ENCODE assay signal across 8 cellular contexts in genomic region chr14:61188936-61189808, GRCh38.
A peak's percentile ranks its signal among the peaks of the same experiment; 100 is the strongest.
DNase-seq lines count a peak whose midpoint lies in the region; ATAC-seq and TF ChIP-seq lines count a peak whose summit lies in the region.

No MANE protein-coding gene starts in this region.

- no peaks in the 10 kb centered on the region for H3K36me3 Mint-ChIP-seq in WTC11

- POLR2A ChIA-PET in WTC11 (lab: Charles Lee): interaction anchor here (1.0 kb wide), 1 partner anchor 17 kb away, joined by 3 read pairs; no protein-coding TSS in a partner anchor

- H3K4me1 ChIP-seq in mucosa of descending colon (ENCODE audit: low read depth): peaks cover 3% of the 10 kb centered on the region
- no peaks in the 10 kb centered on the region for H3K4me1 ChIP-seq in testis

- WGBS in testis, 2 donors: 4 to 6% methylated on average over 30 of the region's 30 CpGs

- DNase-seq in EH (ENCODE audit: low read depth) (peak; percentile 27), WTC11 (ENCODE audit: low spot score) (peak; percentile 86), epithelial cell of esophagus (ENCODE audit: low read depth) (peak; percentile 61), mucosa of descending colon (peak; percentile 32 to 57 (median 37)), testis (peak; percentile 44), DMS79 (lab: John Stamatoyannopoulos, UW) (no peak)

- peak; percentile 55 for ATAC-seq in HG02623 (IDR thresholded peaks at IDR 0.05; ENCODE audit: unreplicated experiment)
- peak; percentile 74 for ATAC-seq in WTC11
- peak; percentile 48 for ATAC-seq in mucosa of descending colon
- no peak for ATAC-seq in GM18909 (IDR thresholded peaks at IDR 0.05; ENCODE audit: poor library complexity, unreplicated experiment)

- H3K9me3 ChIP-seq in mucosa of descending colon (no peaks in the 10 kb centered on the region), testis (no peaks in the 10 kb centered on the region)

- no peaks in the 10 kb centered on the region for H3K9me3 Mint-ChIP-seq in WTC11

- H3K27ac ChIP-seq in testis: peak overlapping the region in 1 of 2 donors; percentile 71

- H3K27me3 ChIP-seq in testis: no peaks in the 10 kb centered on the region

- CTCF ChIA-PET in WTC11 (lab: Charles Lee): interaction anchor here (0.6 to 1.8 kb wide), 8 partner anchors 15 to 556 kb away, joined by 3 to 5 read pairs (median 4); no protein-coding TSS in a partner anchor

- H3K36me3 ChIP-seq in mucosa of descending colon (ENCODE audit: low read depth) (no peaks in the 10 kb centered on the region), testis (ENCODE audit: low read depth, missing control alignments) (no peaks in the 10 kb centered on the region)

- intact Hi-C loops in mucosa of descending colon (cut with DNase I, micrococcal nuclease): no loop called here
- intact Hi-C loops in testis (cut with DNase I; ENCODE audit: low total_unique reads): no loop called here

- peak overlapping the region; percentile 25 for H3K27ac Mint-ChIP-seq in WTC11

- H3K4me3 ChIP-seq in epithelial cell of esophagus (ENCODE audit: low read length) (peak overlapping the region; percentile 37), mucosa of descending colon (no peak overlapping the region), testis (peak overlapping the region; percentile 36 to 42)

- TF ChIP-seq POLR2A in testis (IDR thresholded peaks at IDR 0.05): no peak

- H3K4me1 Mint-ChIP-seq in WTC11: peaks cover 36% of the 10 kb centered on the region

- H3K4me3 Mint-ChIP-seq in WTC11: peak overlapping the region; percentile 64

- H3K27me3 Mint-ChIP-seq in WTC11 (ENCODE audit: low read depth): no peaks in the 10 kb centered on the region; the same call in 1 of the 2 replicates

- TF ChIP-seq CTCF in WTC11 (IDR thresholded peaks at IDR 0.05): no peak
- TF ChIP-seq CTCF in epithelial cell of esophagus (IDR thresholded peaks at IDR 0.05; ENCODE audit: insufficient read depth, low read depth, low read length, missing control alignments): peak; percentile 55
- TF ChIP-seq CTCF in mucosa of descending colon (IDR thresholded peaks at IDR 0.05): no peak
- peak in 2 of 3 experiments; percentile 17 to 35 for TF ChIP-seq CTCF in testis (IDR thresholded peaks at IDR 0.05)

TF ChIP-seq in WTC11, 78 proteins besides CTCF, POLR2A, EP300 and RAD21:
- no peak for TF ChIP-seq ZNF121 (CRISPR knock-in tag; IDR thresholded peaks at IDR 0.05)
- no peak for TF ChIP-seq IRF1 (CRISPR knock-in tag; IDR thresholded peaks at IDR 0.05)
- TF ChIP-seq FOXP1 (CRISPR knock-in tag; IDR thresholded peaks at IDR 0.05; ENCODE audit: borderline replicate concordance): no peak
- TF ChIP-seq MYBL2 (CRISPR knock-in tag; IDR thresholded peaks at IDR 0.05): 0 out of 2 replicates have a peak, but pooled peaks have one; percentile 24
- no peak for TF ChIP-seq TP53 (CRISPR knock-in tag; IDR thresholded peaks at IDR 0.05)
- no peak for TF ChIP-seq ZBTB21 (CRISPR knock-in tag; IDR thresholded peaks at IDR 0.05; ENCODE audit: borderline replicate concordance)
- TF ChIP-seq PRRX2 (CRISPR knock-in tag; IDR thresholded peaks at IDR 0.05): no peak
- TF ChIP-seq CDX4 (CRISPR knock-in tag; IDR thresholded peaks at IDR 0.05; ENCODE audit: borderline replicate concordance): no peak
- no peak for TF ChIP-seq ZNF263 (CRISPR knock-in tag; IDR thresholded peaks at IDR 0.05; ENCODE audit: low read depth)
- TF ChIP-seq OVOL2 (CRISPR knock-in tag; IDR thresholded peaks at IDR 0.05; ENCODE audit: borderline replicate concordance): no peak
- no peak for TF ChIP-seq NFATC4 (CRISPR knock-in tag; IDR thresholded peaks at IDR 0.05)
- TF ChIP-seq CREM (CRISPR knock-in tag; IDR thresholded peaks at IDR 0.05): 0 out of 2 replicates have a peak, but pooled peaks have one; percentile 37
- TF ChIP-seq ZSCAN18 (CRISPR knock-in tag; IDR thresholded peaks at IDR 0.05): no peak
- no peak for TF ChIP-seq ZNF281 (CRISPR knock-in tag; IDR thresholded peaks at IDR 0.05)
- TF ChIP-seq CREB1 (CRISPR knock-in tag; IDR thresholded peaks at IDR 0.05): no peak
- no peak for TF ChIP-seq JAZF1 (CRISPR knock-in tag; IDR thresholded peaks at IDR 0.05)
- TF ChIP-seq ZNF416 (CRISPR knock-in tag; IDR thresholded peaks at IDR 0.05): no peak
- TF ChIP-seq JUN (CRISPR knock-in tag; IDR thresholded peaks at IDR 0.05): no peak
- TF ChIP-seq USF2 (CRISPR knock-in tag; IDR thresholded peaks at IDR 0.05): no peak
- peak; percentile 84 for TF ChIP-seq ZNF423 (CRISPR knock-in tag; IDR thresholded peaks at IDR 0.05)

Comparison
In these comparisons a context has a peak if more than half of its experiments do, and no peak if none do; other contexts are left out.
1. CTCF ChIP-seq: peak in epithelial cell of esophagus (single experiment) and testis (2 of 3); none in WTC11 (single experiment) and mucosa of descending colon (single experiment).